Comparison of ENCODE assay signal across 12 cellular contexts in the genomic region with DNA sequence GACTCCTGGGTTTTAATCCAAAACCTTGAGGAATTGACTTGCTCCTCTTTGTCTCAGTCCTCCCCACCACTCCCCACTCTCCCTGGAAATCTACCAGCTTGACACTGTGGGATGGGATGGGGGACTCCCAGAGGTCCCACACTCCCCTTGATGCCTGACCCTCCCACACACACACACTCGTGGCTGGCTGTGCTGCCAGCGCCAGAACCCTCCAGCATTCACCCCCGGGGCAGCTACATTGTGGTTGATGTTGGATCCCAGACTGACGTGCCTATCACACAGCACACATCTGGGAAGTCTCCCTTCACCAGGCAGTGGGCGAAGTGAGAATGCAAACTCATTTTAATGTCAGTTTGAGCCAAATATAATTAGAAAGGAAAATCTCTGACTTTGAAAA. TPM values are rescaled to one million over a fixed set of nuclear protein-coding genes. Genes with fewer than 3 reads are reported as not detected.
DNase-seq lines count a peak whose midpoint lies in the region; ATAC-seq and TF ChIP-seq lines count a peak whose summit lies in the region.
"Had no signal": no experiment of that assay in that cellular context is flagged by ENCODE, and none has a peak within 500 bp of the region (broad histone marks: within the 10 kb centered on the region; RNA-seq: fewer than 3 reads in every experiment).

No MANE protein-coding gene starts in this region.

- peak overlapping the region in 3 of 5 donors; percentile 49 to 78 (median 71) for H3K27ac ChIP-seq in adrenal gland
- peak overlapping the region; percentile 87 for H3K27ac ChIP-seq in hepatocyte
- H3K27ac ChIP-seq in skin epidermis = peak overlapping the region in 17 of 21 experiments; percentile 15 to 76 (median 60)

- H3K4me1 ChIP-seq in adrenal gland (replicated peaks in 1 of 2) (peaks cover 83 to 95% of the 10 kb centered on the region in 2 donors), hepatocyte (ENCODE audit: insufficient read depth) (peaks cover 45% of the 10 kb centered on the region)

- peaks cover 8% of the 10 kb centered on the region for H4K20me1 ChIP-seq in hepatocyte (ENCODE audit: insufficient read depth, poor library complexity, severe bottlenecking)

- ATAC-seq in GM19023 (IDR thresholded peaks at IDR 0.05; ENCODE audit: unreplicated experiment) = no peak
- no peak for ATAC-seq in GM21367 (IDR thresholded peaks at IDR 0.05; ENCODE audit: unreplicated experiment)
- ATAC-seq: naive thymus-derived CD8-positive, alpha-beta T cell had no signal

- no peaks in the 10 kb centered on the region for H3K36me3 ChIP-seq in adrenal gland (replicated peaks in 1 of 2)
- no peaks in the 10 kb centered on the region for H3K36me3 ChIP-seq in hepatocyte (replicated peaks; ENCODE audit: insufficient read depth, low read depth)

- no peaks in the 10 kb centered on the region for H3K9me2 ChIP-seq in hepatocyte (replicated peaks; ENCODE audit: insufficient read depth)

- TF ChIP-seq POLR2A in adrenal gland (IDR thresholded peaks at IDR 0.05) = no peak

- H2AFZ ChIP-seq in hepatocyte = no peak overlapping the region

- DNase-seq in GM03348 (ENCODE audit: low spot score) = peak; percentile 69
- DNase-seq in adrenal gland = peak in 1 of 7 donors; percentile 46
- no peak for DNase-seq in hepatocyte (ENCODE audit: low spot score)
- no peak for DNase-seq in activated naive CD4-positive, alpha-beta T cell treated with anti-CD3 and anti-CD28 coated beads, Interleukin-2, amount 50 U/mL, for 16 hours
- DNase-seq in DMS153 (lab: John Stamatoyannopoulos, UW) = no peak
- DNase-seq: activated CD4-positive, alpha-beta T cell treated with anti-CD3 and anti-CD28 coated beads, Interleukin-2, amount 50 U/mL, for 4 hours; CD4-positive, CD25-positive, alpha-beta regulatory T cell; naive thymus-derived CD8-positive, alpha-beta T cell; NCI-H1417 treated with DMSO at 0.1 percent for 48 hours had no signal

- WGBS in adrenal gland, 4 donors = 21 to 41% (median 33%) methylated on average over 4 to 5 of the region's 5 CpGs
- 55% methylated on average over 5 of the region's 5 CpGs for WGBS in hepatocyte (ENCODE audit: low lambda C conversion rate, missing lambda C conversion rate)

- no peak for TF ChIP-seq CTCF in adrenal gland (IDR thresholded peaks at IDR 0.05)
- no peak for TF ChIP-seq CTCF in hepatocyte (IDR thresholded peaks at IDR 0.05; ENCODE audit: poor library complexity)

- H3K4me3 ChIP-seq in adrenal gland (no peak overlapping the region), hepatocyte (no peak overlapping the region), skin epidermis (no peak overlapping the region)

- peaks cover 94% of the 10 kb centered on the region for H3K79me2 ChIP-seq in hepatocyte

- peak overlapping the region; percentile 49 for H3K4me2 ChIP-seq in hepatocyte

- intact Hi-C loops in adrenal gland (cut with DNase I) = no loop called here

- H3K9me3 ChIP-seq in adrenal gland (replicated peaks in 1 of 3) (no peaks in the 10 kb centered on the region), hepatocyte (ENCODE audit: low read depth) (no peaks in the 10 kb centered on the region)

- H3K27me3 ChIP-seq in adrenal gland = no peaks in the 10 kb centered on the region
- no peaks in the 10 kb centered on the region for H3K27me3 ChIP-seq in hepatocyte

RNA-seq across cellular contexts. Expression of a gene that starts 10.0 kb away (rescaled TPM):
- 10 to 100 TPM; 23.6 to 57.2 (median 50.4) TPM for total RNA-seq in adrenal gland
- 10 to 100 TPM; 10.1 to 13.9 (median 11.2) TPM for polyA plus RNA-seq in adrenal gland
- 33.5 and 47.1 TPM in 2 replicates for total RNA-seq in hepatocyte
- polyA plus RNA-seq in hepatocyte = 14.8 and 20.4 TPM in 2 replicates
- total RNA-seq: CD4-positive, CD25-positive, alpha-beta regulatory T cell; naive thymus-derived CD8-positive, alpha-beta T cell had no signal
- polyA plus RNA-seq: CD4-positive, CD25-positive, alpha-beta regulatory T cell; naive thymus-derived CD8-positive, alpha-beta T cell had no signal
